Comparison of ENCODE assay signal across 18 cellular contexts in the genomic region with DNA sequence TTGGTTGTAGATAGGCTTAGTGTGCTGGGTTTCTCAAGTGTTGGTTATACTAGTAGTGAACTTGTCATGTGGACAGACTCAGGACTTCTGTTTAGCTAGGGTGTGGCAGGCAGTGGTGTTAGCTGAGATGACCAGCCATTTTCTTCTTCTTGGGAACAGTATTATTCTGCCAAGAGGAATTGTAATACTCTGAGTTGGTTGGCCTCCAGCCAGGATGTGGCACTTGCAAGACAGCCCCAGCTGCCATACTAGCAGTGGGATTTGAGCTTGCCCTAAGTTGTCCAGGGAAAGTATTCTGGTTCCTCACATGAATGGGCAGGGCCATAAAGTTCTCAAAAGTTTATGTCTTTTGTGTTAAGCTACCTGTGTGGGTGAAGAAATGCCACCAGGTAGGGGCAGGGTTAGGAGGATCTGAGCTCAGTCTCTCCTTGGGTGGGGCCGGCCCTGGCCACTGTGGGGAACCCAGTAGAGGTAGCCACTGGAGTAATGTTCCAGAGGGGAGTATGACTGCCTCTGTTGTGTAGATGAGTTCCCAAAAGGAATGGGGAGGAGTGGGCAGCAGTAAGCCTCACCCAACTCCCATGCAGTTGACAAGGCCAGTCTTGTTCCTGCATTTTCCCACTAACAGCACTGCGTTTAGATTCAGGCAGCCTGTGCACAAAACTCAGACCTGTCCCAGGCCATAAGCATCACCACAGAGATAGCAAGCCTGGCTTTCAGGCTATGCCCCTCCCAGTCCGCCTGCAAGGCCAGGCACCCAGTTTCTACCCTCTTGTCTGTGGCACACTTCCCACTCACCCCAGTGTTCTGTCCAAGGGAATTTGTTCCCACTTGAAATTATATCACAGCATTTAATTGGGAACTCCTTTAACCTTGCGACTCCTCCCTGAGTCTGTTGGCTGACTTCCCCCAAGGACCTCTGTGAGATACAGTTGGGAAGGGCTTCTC.
"Had no signal": no experiment of that assay in that cellular context is flagged by ENCODE, and none has a peak within 500 bp of the region (broad histone marks: within the 10 kb centered on the region; RNA-seq: fewer than 3 reads in every experiment).

No MANE protein-coding gene starts in this region.

- H3K27me3 Mint-ChIP-seq: activated CD4-positive, alpha-beta T cell treated with anti-CD3 and anti-CD28 coated beads, Interleukin-2, amount 10 ng/mL, durations not matched to agents 24 days and 14 days had no signal

- H3K4me3 Mint-ChIP-seq: activated CD4-positive, alpha-beta T cell treated with anti-CD3 and anti-CD28 coated beads, Interleukin-2, amount 10 ng/mL, durations not matched to agents 24 days and 14 days; activated CD8-positive, alpha-beta T cell treated with anti-CD3 and anti-CD28 coated beads, Interleukin-2, amount 10 ng/mL, durations not matched to agents 7 days and 5 days; activated naive CD4-positive, alpha-beta T cell treated with anti-CD3 and anti-CD28 coated beads for 36 hours; activated T-cell treated with anti-CD3 and anti-CD28 coated beads, Interleukin-2, amount 50 U/mL, for 4 hours; brain; T-helper 1 cell treated with Interleukin-12 subunit alpha and Interleukin-12 subunit beta and Interleukin-4 antibody, amounts not matched to agents 30 μg/mL and 1 μg/mL, for 36 hours had no signal

- H3K9me3 ChIP-seq: ovary, thyroid gland had no signal

- H3K4me1 Mint-ChIP-seq: activated CD4-positive, alpha-beta T cell treated with anti-CD3 and anti-CD28 coated beads, Interleukin-2, amount 10 ng/mL, durations not matched to agents 24 days and 14 days; brain had no signal

- H3K36me3 Mint-ChIP-seq: brain had no signal

- H3K27me3 ChIP-seq: esophagus muscularis mucosa, ovary, sigmoid colon, thyroid gland had no signal

- H3K4me1 ChIP-seq: esophagus muscularis mucosa, sigmoid colon, thyroid gland had no signal

- H3K27ac Mint-ChIP-seq: activated CD4-positive, alpha-beta T cell treated with anti-CD3 and anti-CD28 coated beads, Interleukin-2, amount 10 ng/mL, durations not matched to agents 24 days and 14 days; activated CD8-positive, alpha-beta T cell treated with anti-CD3 and anti-CD28 coated beads, Interleukin-2, amount 10 ng/mL, durations not matched to agents 7 days and 5 days; activated naive CD4-positive, alpha-beta T cell treated with anti-CD3 and anti-CD28 coated beads for 36 hours; brain; T-helper 1 cell treated with Interleukin-12 subunit alpha and Interleukin-12 subunit beta and Interleukin-4 antibody, amounts not matched to agents 30 μg/mL and 1 μg/mL, for 36 hours had no signal

- DNase-seq: activated CD4-positive, alpha-beta T cell treated with anti-CD3 and anti-CD28 coated beads, Interleukin-2, amount 10 ng/mL, durations not matched to agents 24 days and 14 days; activated CD8-positive, alpha-beta T cell treated with anti-CD3 and anti-CD28 coated beads, Interleukin-2, amount 10 ng/mL, durations not matched to agents 7 days and 5 days; activated naive CD4-positive, alpha-beta T cell treated with anti-CD3 and anti-CD28 coated beads for 36 hours; activated T-cell treated with anti-CD3 and anti-CD28 coated beads, Interleukin-2, amount 50 U/mL, for 4 hours; effector CD8-positive, alpha-beta T cell; hippocampal formation; islet precursor cell; midbrain; ovary; sigmoid colon; stimulated activated CD4-positive, alpha-beta T cell treated with anti-CD3 and anti-CD28 coated beads, Interleukin-12 subunit alpha, Interleukin-12 subunit beta, amount 100 ng/mL, for 4 hours; stimulated activated CD4-positive, alpha-beta T cell treated with anti-CD3 and anti-CD28 coated beads, Interleukin-1b, Interleukin-23, amount 100 ng/mL, for 48 hours; stimulated activated CD8-positive, alpha-beta memory T cell treated with anti-CD3 and anti-CD28 coated beads, Interleukin-4, amount 100 ng/mL, for 48 hours; stimulated activated naive CD4-positive, alpha-beta T cell; thyroid gland had no signal

- H3K4me3 ChIP-seq: esophagus muscularis mucosa, ovary, sigmoid colon, thyroid gland had no signal

- H3K36me3 ChIP-seq: esophagus muscularis mucosa, ovary, sigmoid colon, thyroid gland had no signal

- H3K27ac ChIP-seq: esophagus muscularis mucosa, ovary, sigmoid colon, thyroid gland had no signal

- H3K9me3 Mint-ChIP-seq: activated CD4-positive, alpha-beta T cell treated with anti-CD3 and anti-CD28 coated beads, Interleukin-2, amount 10 ng/mL, durations not matched to agents 24 days and 14 days; T-helper 1 cell treated with Interleukin-12 subunit alpha and Interleukin-12 subunit beta and Interleukin-4 antibody, amounts not matched to agents 30 μg/mL and 1 μg/mL, for 36 hours had no signal
